26 cellular contexts compared by ENCODE assay signal in the genomic region with DNA sequence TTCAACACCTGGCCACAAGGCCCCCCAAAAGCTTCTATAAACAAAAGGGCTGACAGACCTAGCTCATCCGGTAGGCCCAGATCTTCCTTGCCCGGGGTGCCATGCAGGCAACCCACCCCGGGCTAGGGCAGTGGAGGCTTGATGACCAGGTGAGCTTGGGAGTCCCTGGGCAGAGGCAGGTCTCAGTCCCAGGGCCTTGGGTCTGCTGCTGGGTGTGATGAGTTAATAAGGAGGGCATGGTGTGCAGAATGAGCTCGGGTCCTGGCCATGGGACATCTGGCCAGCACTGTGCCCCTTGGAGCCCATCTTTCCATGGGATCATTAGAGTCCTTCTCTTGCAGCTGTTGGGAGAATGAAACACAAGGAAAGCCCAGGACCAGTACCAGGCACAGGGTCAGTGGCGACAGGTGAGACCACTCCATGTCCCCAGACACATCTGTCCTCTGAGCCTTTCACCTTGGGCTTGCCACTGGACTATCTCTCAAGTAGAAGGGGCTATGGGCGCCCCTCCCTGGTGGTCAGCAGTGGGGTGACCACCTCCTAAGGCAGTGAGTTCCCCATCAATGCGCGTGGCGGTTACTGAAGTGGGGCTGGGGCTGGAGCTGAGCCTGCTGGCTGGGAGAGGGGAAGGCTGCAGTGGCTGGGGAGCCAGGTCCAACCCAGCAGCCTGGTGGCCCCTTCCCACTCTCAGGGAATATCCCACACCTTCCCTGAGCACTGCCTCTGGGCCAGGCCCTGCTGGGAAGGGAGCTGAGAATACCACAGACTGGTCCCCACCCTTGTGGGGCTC. TPM values are rescaled to one million over a fixed set of nuclear protein-coding genes. Genes with fewer than 3 reads are reported as not detected.
A peak's percentile ranks its signal among the peaks of the same experiment; 100 is the strongest.
DNase-seq lines count a peak whose midpoint lies in the region; ATAC-seq, FAIRE-seq and TF ChIP-seq lines count a peak whose summit lies in the region.
"Had no signal": no experiment of that assay in that cellular context is flagged by ENCODE, and none has a peak within 500 bp of the region (broad histone marks: within the 10 kb centered on the region; RNA-seq: fewer than 3 reads in every experiment).

No MANE protein-coding gene starts in this region.

- no peaks in the 10 kb centered on the region for H3K36me3 ChIP-seq in heart right ventricle
- no peaks in the 10 kb centered on the region for H3K36me3 ChIP-seq in gastroesophageal sphincter
- no peaks in the 10 kb centered on the region for H3K36me3 ChIP-seq in pancreas
- H3K36me3 ChIP-seq in OCI-LY7 (ENCODE audit: insufficient read depth, low read length): no peaks in the 10 kb centered on the region
- H3K36me3 ChIP-seq: brain microvascular endothelial cell had no signal

- WGBS in heart right ventricle, 2 donors: 95 to 99% methylated on average over 9 of the region's 9 CpGs
- 100% methylated on average over 5 of the region's 9 CpGs; no CpG with 5 or more reads in 1 of the 2 donors for WGBS in gastroesophageal sphincter (ENCODE audit: low coverage in 1 of 2), 2 donors
- 94 to 97% methylated on average over 9 of the region's 9 CpGs for WGBS in pancreas, 2 donors

- H3K4me1 Mint-ChIP-seq in type B pancreatic cell (ENCODE audit: unreplicated experiment): peaks cover 19% of the 10 kb centered on the region

- POLR2A ChIA-PET in OCI-LY7 (lab: Charles Lee): no interaction called here

- H2AFZ ChIP-seq in OCI-LY7 (ENCODE audit: low read length): no peak overlapping the region

- peak overlapping the region; percentile 72 for H3K27ac Mint-ChIP-seq in type B pancreatic cell
- H3K27ac Mint-ChIP-seq: activated B cell treated with CpG ODN at 0.5 μM for 24 hours; activated CD8-positive, alpha-beta T cell treated with anti-CD3 and anti-CD28 coated beads for 36 hours; activated T-cell treated with anti-CD3 and anti-CD28 coated beads, Interleukin-2, amount 50 U/mL, for 24 hours; CD14-positive monocyte had no signal

- H3K27me3 Mint-ChIP-seq in type B pancreatic cell: no peaks in the 10 kb centered on the region
- H3K27me3 Mint-ChIP-seq: activated B cell treated with CpG ODN at 0.5 μM for 24 hours; activated CD8-positive, alpha-beta T cell treated with anti-CD3 and anti-CD28 coated beads for 36 hours; activated T-cell treated with anti-CD3 and anti-CD28 coated beads, Interleukin-2, amount 50 U/mL, for 24 hours had no signal

- TF ChIP-seq EP300 in gastroesophageal sphincter (IDR thresholded peaks at IDR 0.05): no peak

- H3K27me3 ChIP-seq in heart right ventricle: no peaks in the 10 kb centered on the region
- H3K27me3 ChIP-seq in gastroesophageal sphincter: no peaks in the 10 kb centered on the region
- no peaks in the 10 kb centered on the region for H3K27me3 ChIP-seq in pancreas
- H3K27me3 ChIP-seq: brain microvascular endothelial cell had no signal

- CTCF ChIA-PET in OCI-LY7 (lab: Charles Lee; ENCODE audit: unreplicated experiment): interaction anchor here (0.5 kb wide), 1 partner anchor 83 kb away, joined by 3 read pairs; no protein-coding TSS in a partner anchor

- FAIRE-seq in pancreas (lab: Jason Lieb, UNC): no peak
- FAIRE-seq: A204.1 had no signal

- TF ChIP-seq POLR2A in gastroesophageal sphincter (IDR thresholded peaks at IDR 0.05): no peak

- no peaks in the 10 kb centered on the region for H3K9me3 Mint-ChIP-seq in type B pancreatic cell
- H3K9me3 Mint-ChIP-seq: activated B cell treated with CpG ODN at 0.5 μM for 24 hours; activated CD8-positive, alpha-beta T cell treated with anti-CD3 and anti-CD28 coated beads for 36 hours; activated T-cell treated with anti-CD3 and anti-CD28 coated beads, Interleukin-2, amount 50 U/mL, for 24 hours had no signal

- ATAC-seq in heart right ventricle (no peak), left cardiac atrium (no peak), gastroesophageal sphincter (no peak), pancreas (no peak)
- no peak for ATAC-seq in stimulated activated naive CD8-positive, alpha-beta T cell treated with anti-CD3 and anti-CD28 coated beads, Interleukin-15, Interleukin-2, amounts not matched to agents 100 U/mL and 50 U/mL, for 24 hours
- ATAC-seq: activated CD8-positive, alpha-beta T cell treated with anti-CD3 and anti-CD28 coated beads for 36 hours; esophagus mucosa had no signal

- H4K20me1 ChIP-seq in OCI-LY7 (ENCODE audit: insufficient read depth, low read length): no peaks in the 10 kb centered on the region

- H3K79me2 ChIP-seq in OCI-LY7 (ENCODE audit: insufficient read depth, low read depth, low read length): no peaks in the 10 kb centered on the region

- TF ChIP-seq CTCF in heart right ventricle (IDR thresholded peaks at IDR 0.05) (no peak), gastroesophageal sphincter (IDR thresholded peaks at IDR 0.05) (no peak), pancreas (IDR thresholded peaks at IDR 0.05) (no peak), type B pancreatic cell (conservative IDR thresholded peaks at IDR 0.05) (no peak), OCI-LY7 (conservative IDR thresholded peaks at IDR 0.05; ENCODE audit: low read length) (no peak)

- H3K27ac ChIP-seq in heart right ventricle: peak overlapping the region in 8 of 10 donors; percentile 60 to 82 (median 71)
- H3K27ac ChIP-seq in gastroesophageal sphincter: peak overlapping the region in 3 of 4 donors; percentile 17 to 58 (median 26)
- H3K27ac ChIP-seq in pancreas: peak overlapping the region; percentile 53 to 86 (median 78)
- no peak overlapping the region for H3K27ac ChIP-seq in OCI-LY7 (ENCODE audit: low read depth, low read length, poor library complexity, severe bottlenecking)

- H3K9me3 ChIP-seq in heart right ventricle (no peaks in the 10 kb centered on the region), gastroesophageal sphincter (no peaks in the 10 kb centered on the region), pancreas (no peaks in the 10 kb centered on the region), OCI-LY7 (ENCODE audit: low read length) (no peaks in the 10 kb centered on the region)

- H3K36me3 Mint-ChIP-seq in type B pancreatic cell: no peaks in the 10 kb centered on the region
- H3K36me3 Mint-ChIP-seq: CD14-positive monocyte had no signal

- H3K4me3 ChIP-seq in heart right ventricle (no peak overlapping the region), gastroesophageal sphincter (no peak overlapping the region), pancreas (no peak overlapping the region), OCI-LY7 (ENCODE audit: low read depth, low read length, poor library complexity, severe bottlenecking) (no peak overlapping the region)

- H3K4me2 ChIP-seq in OCI-LY7 (ENCODE audit: low read length): no peak overlapping the region

- H3K4me1 ChIP-seq in heart right ventricle (peaks cover 14 to 46% (median 31%) of the 10 kb centered on the region in 9 donors), gastroesophageal sphincter (no peaks in the 10 kb centered on the region), pancreas (peaks cover 43 to 47% (median 43%) of the 10 kb centered on the region in 3 donors), OCI-LY7 (ENCODE audit: insufficient read depth, low read length, poor library complexity, severe bottlenecking) (no peaks in the 10 kb centered on the region)

- no TSS peak for BruUV-seq in OCI-LY7 (replicated peaks; lab: Mats Ljungman, UMichigan)

- H3K9me2 ChIP-seq in OCI-LY7 (ENCODE audit: insufficient read depth, low read length): no peaks in the 10 kb centered on the region

- DNase-seq in heart right ventricle: no peak
- no peak for DNase-seq in left cardiac atrium
- peak in 1 of 6 donors; percentile 42 for DNase-seq in pancreas
- no peak for DNase-seq in type B pancreatic cell (ENCODE audit: extremely low spot score, unreplicated experiment)
- DNase-seq in DMS153 treated with DMSO at 0.1 percent for 48 hours (lab: John Stamatoyannopoulos, UW; ENCODE audit: unreplicated experiment): no peak
- DNase-seq in OCI-LY7 (ENCODE audit: low spot score): no peak
- no peak for DNase-seq in stimulated activated naive CD8-positive, alpha-beta T cell treated with anti-CD3 and anti-CD28 coated beads, Interleukin-15, Interleukin-2, amounts not matched to agents 100 U/mL and 50 U/mL, for 24 hours
- DNase-seq: activated B cell treated with CpG ODN at 0.5 μM for 24 hours; activated CD8-positive, alpha-beta T cell treated with anti-CD3 and anti-CD28 coated beads for 36 hours; activated naive CD4-positive, alpha-beta T cell treated with anti-CD3 and anti-CD28 coated beads, Interleukin-2, amount 50 U/mL, for 16 hours; activated T-cell treated with anti-CD3 and anti-CD28 coated beads, Interleukin-2, amount 50 U/mL, for 24 hours; brain microvascular endothelial cell; DMS53; glutamatergic neuron; NCI-H1105; NCI-H2107; NCI-H524 had no signal

- intact Hi-C loops in heart right ventricle (cut with DNase I) (no loop called here), left cardiac atrium (cut with DNase I) (no loop called here), pancreas (cut with DNase I) (no loop called here), OCI-LY7 (cut with micrococcal nuclease; ENCODE audit: unreplicated experiment) (no loop called here)

- no peak overlapping the region for H3K4me3 Mint-ChIP-seq in type B pancreatic cell
- H3K4me3 Mint-ChIP-seq: activated B cell treated with CpG ODN at 0.5 μM for 24 hours; activated CD8-positive, alpha-beta T cell treated with anti-CD3 and anti-CD28 coated beads for 36 hours; activated T-cell treated with anti-CD3 and anti-CD28 coated beads, Interleukin-2, amount 50 U/mL, for 24 hours; CD14-positive monocyte had no signal

RNA-seq across cellular contexts. Expression of gene MPRIP, which starts 20.1 kb away (rescaled TPM):
- total RNA-seq in heart right ventricle (100 to 1,000 TPM; 252 to 409 (median 329) TPM), left cardiac atrium (100 to 1,000 TPM; 247 to 329 TPM), gastroesophageal sphincter (100 to 1,000 TPM; 113 to 233 (median 155) TPM), pancreas (100 to 1,000 TPM in 2 of 6 donors, 10 to 100 TPM in 4; 91.8 to 134 (median 98.1) TPM), type B pancreatic cell (ENCODE audit: low replicate concordance) (275 and 367 TPM in 2 replicates), OCI-LY7 (2022) (109 and 118 TPM in 2 replicates)
- polyA plus RNA-seq in heart right ventricle (100 to 1,000 TPM; 225 to 329 TPM), pancreas (100 to 1,000 TPM; 174 to 242 TPM)
- 73.3 and 78.9 TPM in 2 replicates for total RNA-seq in OCI-LY7 (2014; rRNA removed; shearing (Covaris generic))

RNA-seq across cellular contexts. Expression of gene TNFRSF13B, which starts 50.3 kb away (rescaled TPM):
- total RNA-seq in heart right ventricle (not detected), left cardiac atrium (not detected), gastroesophageal sphincter (under 1 TPM in 1 of 4 donors, not detected in 3; 0.81 TPM), pancreas (under 1 TPM in 1 of 6 donors, not detected in 5; 0.16 TPM), type B pancreatic cell (ENCODE audit: low replicate concordance) (not detected in 2 replicates), OCI-LY7 (2022) (5.7 and 7.5 TPM in 2 replicates)
- polyA plus RNA-seq in heart right ventricle (not detected), pancreas (not detected)
- total RNA-seq in OCI-LY7 (2014; rRNA removed; shearing (Covaris generic)): 15.5 and 19.3 TPM in 2 replicates
- total RNA-seq: activated CD8-positive, alpha-beta T cell treated with anti-CD3 and anti-CD28 coated beads for 36 hours; HT1080; LHCN-M2; SK-MEL-5; subcutaneous adipose tissue; T-helper 2 cell treated with Interferon-gamma antibody and Interleukin-4, amounts not matched to agents 100 ng/mL and 5 ng/mL, for 36 hours had no signal
